Comparison of ENCODE assay signal across 8 cellular contexts in the genomic region with DNA sequence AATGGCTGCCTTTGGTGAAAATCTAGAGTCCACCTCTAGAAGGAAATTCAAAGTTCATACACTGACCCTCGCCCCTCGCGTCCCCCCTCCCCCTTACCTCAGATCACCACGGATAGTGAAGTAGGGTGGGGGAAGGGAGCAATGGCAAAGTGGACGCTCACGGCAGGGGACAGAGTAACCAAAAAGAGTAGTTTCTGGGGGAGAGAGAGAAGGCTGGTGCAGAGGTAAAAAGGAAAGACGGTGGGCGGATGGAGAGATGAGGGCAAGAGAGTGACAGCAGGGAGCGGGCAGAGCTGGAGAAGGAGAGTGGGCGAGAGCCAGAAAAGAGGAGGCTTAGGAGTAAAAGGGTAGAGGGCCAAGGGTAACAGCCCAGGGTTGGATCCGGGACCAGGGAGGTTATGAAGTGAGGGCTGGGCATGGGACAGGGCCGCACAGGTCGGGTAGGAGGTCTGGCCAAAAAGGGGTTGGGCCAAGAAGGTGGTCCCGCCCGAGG. TPM values are rescaled to one million over a fixed set of nuclear protein-coding genes. Genes with fewer than 3 reads are reported as not detected.
DNase-seq lines count a peak whose midpoint lies in the region; ATAC-seq and TF ChIP-seq lines count a peak whose summit lies in the region.

No MANE protein-coding gene starts in this region.

- CTCF ChIA-PET in PC-9 (lab: Charles Lee): interaction anchor here (0.9 kb wide), 1 partner anchor 135 kb away, joined by 4 read pairs; no protein-coding TSS in a partner anchor

- no peak overlapping the region for H2AK5ac ChIP-seq in neuronal stem cell (ENCODE audit: low read depth, low read length)

- POLR2A ChIA-PET in PC-9 (lab: Charles Lee; ENCODE audit: unreplicated experiment): interaction anchor here (0.7 kb wide), 1 partner anchor 19 kb away, joined by 4 read pairs; no protein-coding TSS in a partner anchor

- H2AFZ ChIP-seq in PC-9 (peak overlapping the region; percentile 97), neuronal stem cell (ENCODE audit: low read length) (peak overlapping the region; percentile 93)

- peak overlapping the region; percentile 100 for H3K4me2 ChIP-seq in PC-9
- peak overlapping the region; percentile 52 for H3K4me2 ChIP-seq in neuronal stem cell (ENCODE audit: insufficient read depth, low read length, poor library complexity, severe bottlenecking)

- H3K9me3 ChIP-seq in PC-9 (ENCODE audit: insufficient read depth, low read depth) (no peaks in the 10 kb centered on the region), esophagus squamous epithelium (no peaks in the 10 kb centered on the region), neuronal stem cell (replicated peaks in 1 of 2; ENCODE audit: control insufficient read depth in 2 of 2, insufficient read depth in 1 of 2, low read depth in 1 of 2, low read length in 2 of 2) (no peaks in the 10 kb centered on the region)

- H3K27ac ChIP-seq in 22Rv1 (peak overlapping the region; percentile 78), PC-9 (no peak overlapping the region), esophagus squamous epithelium (peak overlapping the region; percentile 90 to 96 (median 93)), neuronal stem cell (replicated peaks; ENCODE audit: low read length) (peak overlapping the region; percentile 78)

- H3K79me2 ChIP-seq in PC-9 (ENCODE audit: low read depth): peaks cover 19% of the 10 kb centered on the region

- no peaks in the 10 kb centered on the region for H3K9me2 ChIP-seq in PC-9 (ENCODE audit: insufficient read depth)

- BruUV-seq in PC-9 (replicated peaks; lab: Mats Ljungman, UMichigan): TSS peak; percentile 53

- no peak overlapping the region for H2BK120ac ChIP-seq in neuronal stem cell (ENCODE audit: low read depth, low read length)

- no peaks in the 10 kb centered on the region for H4K20me1 ChIP-seq in PC-9 (ENCODE audit: insufficient read depth)

- H3K79me1 ChIP-seq in neuronal stem cell (ENCODE audit: low read depth, low read length): no peaks in the 10 kb centered on the region

- H3K14ac ChIP-seq in neuronal stem cell (ENCODE audit: low read length): no peak overlapping the region

- peak overlapping the region; percentile 25 for H2BK5ac ChIP-seq in neuronal stem cell (ENCODE audit: low read length)

- no peak overlapping the region for H4K91ac ChIP-seq in neuronal stem cell (ENCODE audit: low read depth, low read length, poor library complexity)

- H2BK15ac ChIP-seq in neuronal stem cell (ENCODE audit: low read length): no peak overlapping the region

- H3K18ac ChIP-seq in neuronal stem cell (ENCODE audit: low read length): peak overlapping the region; percentile 78

- intact Hi-C loops in PC-9 (cut with micrococcal nuclease; ENCODE audit: unreplicated experiment) (loop anchor here (1.0 kb wide), 2 partner anchors 22 to 66 kb away; no protein-coding TSS in a partner anchor), esophagus squamous epithelium (cut with DNase I) (no loop called here)

- TF ChIP-seq POLR2A in esophagus squamous epithelium (IDR thresholded peaks at IDR 0.05): no peak

- ATAC-seq in GM21390 (IDR thresholded peaks at IDR 0.05; ENCODE audit: unreplicated experiment) (peak; percentile 17), HG03469 (IDR thresholded peaks at IDR 0.05; ENCODE audit: unreplicated experiment) (no peak)

- peaks cover 21% of the 10 kb centered on the region for H3K4me1 ChIP-seq in PC-9 (replicated peaks; ENCODE audit: insufficient read depth)
- H3K4me1 ChIP-seq in esophagus squamous epithelium: peaks cover 0 to 42% (median 14%) of the 10 kb centered on the region in 3 donors
- H3K4me1 ChIP-seq in neuronal stem cell (ENCODE audit: control insufficient read depth in 2 of 2, insufficient read depth in 1 of 2, low read depth in 1 of 2, low read length in 2 of 2): peaks cover 2 to 10% of the 10 kb centered on the region in 2 donors

- TF ChIP-seq CTCF in 22Rv1 (IDR thresholded peaks at IDR 0.05) (no peak), PC-9 (conservative IDR thresholded peaks at IDR 0.05) (no peak), esophagus squamous epithelium (IDR thresholded peaks at IDR 0.05) (no peak)

- DNase-seq in PC-9 (no peak), esophagus squamous epithelium (lab: John Stamatoyannopoulos, UW) (no peak), neuronal stem cell (ENCODE audit: low spot score) (no peak), SIG-M5 (lab: John Stamatoyannopoulos, UW) (no peak), activated gamma-delta T cell treated with Interleukin-2 at 50 U/mL for 16 hours (no peak)

- H3K4ac ChIP-seq in neuronal stem cell (ENCODE audit: low read length): no peak overlapping the region

- peak overlapping the region; percentile 80 for H3K4me3 ChIP-seq in PC-9
- H3K4me3 ChIP-seq in esophagus squamous epithelium: peak overlapping the region; percentile 57 to 76 (median 73)
- peak overlapping the region; percentile 79 to 98 for H3K4me3 ChIP-seq in neuronal stem cell (ENCODE audit: low read length in 2 of 2)

- H3K36me3 ChIP-seq in PC-9 (ENCODE audit: low read depth): no peaks in the 10 kb centered on the region
- no peaks in the 10 kb centered on the region for H3K36me3 ChIP-seq in esophagus squamous epithelium
- no peaks in the 10 kb centered on the region for H3K36me3 ChIP-seq in neuronal stem cell (replicated peaks in 1 of 2; ENCODE audit: control insufficient read depth in 2 of 2, insufficient read depth in 2 of 2, low read length in 2 of 2)

- no peaks in the 10 kb centered on the region for H3K27me3 ChIP-seq in PC-9 (ENCODE audit: insufficient read depth, low read depth)
- H3K27me3 ChIP-seq in esophagus squamous epithelium: no peaks in the 10 kb centered on the region
- no peaks in the 10 kb centered on the region for H3K27me3 ChIP-seq in neuronal stem cell (ENCODE audit: control insufficient read depth in 3 of 3, insufficient read depth in 3 of 3, low read depth in 1 of 3, low read length in 3 of 3)

- no peak overlapping the region for H3K23ac ChIP-seq in neuronal stem cell (ENCODE audit: low read depth, low read length, poor library complexity)

- H3K9ac ChIP-seq in neuronal stem cell (ENCODE audit: low read depth, low read length, poor library complexity): peak overlapping the region; percentile 82

- no peak overlapping the region for H2BK12ac ChIP-seq in neuronal stem cell (ENCODE audit: low read length)

- H4K8ac ChIP-seq in neuronal stem cell (ENCODE audit: low read depth, low read length): no peak overlapping the region

- 1 to 3% methylated on average over 15 of the region's 15 CpGs for WGBS in esophagus squamous epithelium, 2 donors
- WGBS in neuronal stem cell (ENCODE audit: extremely low coverage in 2 of 2, insufficient read length in 2 of 2, insufficient replicate concordance in 1 of 2), 2 donors: no CpG with 5 or more reads among the region's 15 CpGs

- no peaks in the 10 kb centered on the region; the same call in 1 of the 2 replicates for H3F3A ChIP-seq in PC-9 (ENCODE audit: insufficient read depth, low read depth)

RNA-seq across cellular contexts. Expression of gene ALDH6A1, which starts 0.4 kb away (rescaled TPM):
- total RNA-seq in PC-9 (2021) (53.1 and 54.5 TPM in 2 replicates), esophagus squamous epithelium (10 to 100 TPM in 3 of 4 donors, 1 to 10 TPM in 1; 5.1 to 34.7 (median 13.1) TPM)
- 19.3 TPM for polyA plus RNA-seq in neuronal stem cell (2013, experiment 1 of 2)
- polyA plus RNA-seq in neuronal stem cell (2013, experiment 2 of 2): 21.0 TPM

RNA-seq across cellular contexts. Expression of gene LIN52, which starts 0.9 kb away (rescaled TPM):
- 18.8 TPM in 2 replicates for total RNA-seq in PC-9 (2021)
- total RNA-seq in esophagus squamous epithelium: 1 to 10 TPM; 2.4 to 8.9 (median 6.1) TPM
- 20.7 TPM for polyA plus RNA-seq in neuronal stem cell (2013, experiment 1 of 2)
- 19.9 TPM for polyA plus RNA-seq in neuronal stem cell (2013, experiment 2 of 2)
